ENCODE assay signal across 14 cellular contexts in the genomic region with DNA sequence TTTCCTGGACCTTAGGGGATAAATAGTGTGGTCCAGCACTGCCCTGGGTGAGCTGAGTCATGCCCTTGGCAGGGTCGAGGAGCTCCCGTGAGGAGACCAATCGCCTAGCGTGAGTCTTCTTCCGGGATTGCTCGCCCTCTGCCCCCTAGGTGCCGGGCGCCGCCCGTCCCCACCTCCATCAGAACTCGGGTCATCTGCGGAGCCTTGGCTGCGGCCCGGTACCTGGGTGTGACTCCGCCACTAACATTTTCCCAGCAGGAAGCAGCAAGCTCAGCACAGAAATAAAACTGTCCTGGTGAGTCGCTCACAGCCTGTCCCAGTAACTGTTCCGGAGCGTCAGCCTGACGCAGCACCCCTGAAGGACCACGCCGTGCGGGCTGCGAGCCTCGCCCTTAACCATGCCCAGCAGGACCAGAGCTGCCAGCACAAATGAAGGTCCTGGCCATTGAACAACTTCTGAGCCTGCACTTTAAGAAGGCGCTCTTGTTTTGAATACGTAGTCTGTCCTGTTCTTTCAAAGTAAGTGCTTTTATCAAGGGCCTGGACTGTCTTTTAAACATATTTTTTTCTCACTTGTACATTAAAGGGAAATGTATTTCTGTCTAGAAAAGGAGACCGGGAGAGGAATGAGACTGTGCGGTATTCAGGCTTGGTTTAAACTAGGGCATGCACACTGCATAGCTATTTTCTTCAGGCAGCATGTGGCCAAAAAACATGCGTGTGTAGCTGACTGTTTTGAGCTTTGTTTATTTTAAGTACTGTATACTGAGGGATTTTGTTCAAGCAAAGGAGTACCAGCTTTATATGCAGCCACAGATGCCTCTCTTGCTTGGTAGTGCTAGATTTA.
A peak's percentile ranks its signal among the peaks of the same experiment; 100 is the strongest.
DNase-seq lines count a peak whose midpoint lies in the region; ATAC-seq and TF ChIP-seq lines count a peak whose summit lies in the region.
"Had no signal": no experiment of that assay in that cellular context is flagged by ENCODE, and none has a peak within 500 bp of the region (broad histone marks: within the 10 kb centered on the region; RNA-seq: fewer than 3 reads in every experiment).

No MANE protein-coding gene starts in this region.

- DNase-seq in A172 (ENCODE audit: low spot score) (peak; percentile 91), HPDE6-E6E7 (ENCODE audit: extremely low spot score) (peak; percentile 17), astrocyte of the spinal cord (ENCODE audit: low read depth, low spot score) (peak; percentile 56), mesenchymal stem cell (peak; percentile 82), DMS114 treated with DMSO at 0.1 percent for 48 hours (lab: John Stamatoyannopoulos, UW; ENCODE audit: unreplicated experiment) (no peak)
- no peak for DNase-seq in T-helper 2 cell treated with Interferon-gamma antibody and Interleukin-4, amounts not matched to agents 5 μg/mL and 100 μg/mL, for 36 hours (ENCODE audit: low spot score)
- DNase-seq: MV-4-11, naive B cell had no signal

- no peak overlapping the region for H3K23ac ChIP-seq in mesenchymal stem cell (ENCODE audit: low read length in 2 of 2)

- TF ChIP-seq CTCF in astrocyte of the spinal cord (IDR thresholded peaks at IDR 0.05; ENCODE audit: low read depth, low read length): no peak

- peak overlapping the region in 1 of 2 experiments; percentile 38 for H3K14ac ChIP-seq in mesenchymal stem cell (ENCODE audit: low read length in 2 of 2)

- H4K91ac ChIP-seq in mesenchymal stem cell (ENCODE audit: low read length): peak overlapping the region; percentile 10

- peak overlapping the region; percentile 68 for H3K4me2 ChIP-seq in mesenchymal stem cell (ENCODE audit: low read length, poor library complexity, severe bottlenecking)
- H3K4me2 ChIP-seq: BLaER1 had no signal

- no peaks in the 10 kb centered on the region for H3K27me3 ChIP-seq in mesenchymal stem cell (ENCODE audit: control insufficient read depth in 1 of 2, insufficient read depth in 1 of 2, low read length in 2 of 2)
- H3K27me3 ChIP-seq: BLaER1 had no signal

- H3K4me3 ChIP-seq in astrocyte of the spinal cord (ENCODE audit: low read depth, low read length) (peak overlapping the region; percentile 28), mesenchymal stem cell (ENCODE audit: insufficient read depth in 1 of 2, low read depth in 1 of 2, low read length in 2 of 2) (peak overlapping the region; percentile 1 to 54)
- H3K4me3 ChIP-seq: BLaER1, SK-N-MC had no signal

- peak overlapping the region; percentile 69 to 81 for H3K4ac ChIP-seq in mesenchymal stem cell (ENCODE audit: low read depth in 1 of 2, low read length in 2 of 2)

- no peak overlapping the region for H2BK5ac ChIP-seq in mesenchymal stem cell (ENCODE audit: low read depth, low read length, poor library complexity, severe bottlenecking)

- H3K9me3 ChIP-seq in mesenchymal stem cell (ENCODE audit: control insufficient read depth, low read length): no peaks in the 10 kb centered on the region
- H3K9me3 ChIP-seq: BLaER1 had no signal

- peak overlapping the region; percentile 95 for H4K8ac ChIP-seq in mesenchymal stem cell (ENCODE audit: low read length)

- no peaks in the 10 kb centered on the region for H3K4me1 Mint-ChIP-seq in T-helper 2 cell treated with Interferon-gamma antibody and Interleukin-4, amounts not matched to agents 5 μg/mL and 100 μg/mL, for 36 hours (ENCODE audit: low read depth)
- H3K4me1 Mint-ChIP-seq: naive B cell had no signal

- no peaks in the 10 kb centered on the region for H3K27me3 Mint-ChIP-seq in T-helper 2 cell treated with Interferon-gamma antibody and Interleukin-4, amounts not matched to agents 5 μg/mL and 100 μg/mL, for 36 hours (ENCODE audit: low read depth)

- peaks cover 8% of the 10 kb centered on the region for H3K79me1 ChIP-seq in mesenchymal stem cell (replicated peaks; ENCODE audit: low read length, poor library complexity, severe bottlenecking)

- peak overlapping the region; percentile 90 to 97 for H2BK12ac ChIP-seq in mesenchymal stem cell (ENCODE audit: low read length in 2 of 2)

- WGBS in mesenchymal stem cell: 37% methylated on average over 29 of the region's 29 CpGs

- peak overlapping the region; percentile 78 for H2BK15ac ChIP-seq in mesenchymal stem cell (ENCODE audit: low read depth, poor library complexity, severe bottlenecking)

- no peak overlapping the region for H3K27ac Mint-ChIP-seq in T-helper 2 cell treated with Interferon-gamma antibody and Interleukin-4, amounts not matched to agents 5 μg/mL and 100 μg/mL, for 36 hours
- H3K27ac Mint-ChIP-seq: activated T-helper 2 cell treated with anti-CD3 and anti-CD28 coated beads, Interferon-gamma antibody, Interleukin-2, Interleukin-4, amounts not matched to agents 10 μg/mL and 5 μg/mL and 100 μg/mL, durations not matched to agents 14 hours and 24 hours and 36 hours had no signal

- no peaks in the 10 kb centered on the region for H3K36me3 ChIP-seq in mesenchymal stem cell (ENCODE audit: control insufficient read depth in 1 of 2, insufficient read depth in 2 of 2, low read depth in 1 of 2, low read length in 2 of 2)
- H3K36me3 ChIP-seq: BLaER1 had no signal

- peak overlapping the region; percentile 58 for H3K27ac ChIP-seq in mesenchymal stem cell (ENCODE audit: low read length, poor library complexity, severe bottlenecking)
- H3K27ac ChIP-seq: BLaER1, epithelial cell of prostate, SK-N-MC had no signal

- H3K36me3 Mint-ChIP-seq in T-helper 2 cell treated with Interferon-gamma antibody and Interleukin-4, amounts not matched to agents 5 μg/mL and 100 μg/mL, for 36 hours (ENCODE audit: low read depth): no peaks in the 10 kb centered on the region
- H3K36me3 Mint-ChIP-seq: naive B cell had no signal

- H3K9ac ChIP-seq in mesenchymal stem cell (ENCODE audit: low read length): peak overlapping the region; percentile 1
- H3K9ac ChIP-seq: BLaER1 had no signal

- peaks cover 11% of the 10 kb centered on the region for H3K4me1 ChIP-seq in mesenchymal stem cell (ENCODE audit: control insufficient read depth, insufficient read depth, low read depth, low read length)

- peak overlapping the region; percentile 57 for H2AFZ ChIP-seq in mesenchymal stem cell (ENCODE audit: low read depth, low read length)

- in situ Hi-C loops in astrocyte of the spinal cord (cut with HindIII; ENCODE audit: low sequenced_read_pairs): no loop called here

- peak overlapping the region; percentile 0 to 98 for H3K18ac ChIP-seq in mesenchymal stem cell (ENCODE audit: low read depth in 1 of 2, low read length in 2 of 2)

- H2BK120ac ChIP-seq in mesenchymal stem cell (ENCODE audit: low read depth, low read length): peak overlapping the region; percentile 42

- ATAC-seq in HG03025 (IDR thresholded peaks at IDR 0.05; ENCODE audit: low FRiP score, unreplicated experiment) (no peak), GM18498 (IDR thresholded peaks at IDR 0.05; ENCODE audit: unreplicated experiment) (no peak)

- H2AK5ac ChIP-seq in mesenchymal stem cell (ENCODE audit: low read length, severe bottlenecking): no peak overlapping the region

- no peaks in the 10 kb centered on the region for H3K9me3 Mint-ChIP-seq in T-helper 2 cell treated with Interferon-gamma antibody and Interleukin-4, amounts not matched to agents 5 μg/mL and 100 μg/mL, for 36 hours
- H3K9me3 Mint-ChIP-seq: activated T-helper 2 cell treated with anti-CD3 and anti-CD28 coated beads, Interferon-gamma antibody, Interleukin-2, Interleukin-4, amounts not matched to agents 10 μg/mL and 5 μg/mL and 100 μg/mL, durations not matched to agents 14 hours and 24 hours and 36 hours; naive B cell had no signal

- H3K4me3 Mint-ChIP-seq in T-helper 2 cell treated with Interferon-gamma antibody and Interleukin-4, amounts not matched to agents 5 μg/mL and 100 μg/mL, for 36 hours: no peak overlapping the region
- H3K4me3 Mint-ChIP-seq: naive B cell had no signal

Comparison
In these comparisons a context has a peak if more than half of its experiments do, and no peak if none do; other contexts are left out.
1. DNase-seq: peak in A172 (single experiment), HPDE6-E6E7 (single experiment), astrocyte of the spinal cord (single experiment) and mesenchymal stem cell (single experiment); none in T-helper 2 cell treated with Interferon-gamma antibody and Interleukin-4, amounts not matched to agents 5 μg/mL and 100 μg/mL, for 36 hours (single experiment) and DMS114 treated with DMSO at 0.1 percent for 48 hours (single experiment).